In genomic region chr16:53991181-53992056, GRCh38 we compare ENCODE assay signal across 11 cellular contexts.
DNase-seq lines count a peak whose midpoint lies in the region; ATAC-seq, FAIRE-seq and TF ChIP-seq lines count a peak whose summit lies in the region.
"Had no signal": no experiment of that assay in that cellular context is flagged by ENCODE, and none has a peak within 500 bp of the region (broad histone marks: within the 10 kb centered on the region; RNA-seq: fewer than 3 reads in every experiment).

No MANE protein-coding gene starts in this region.

- H3K9me2 ChIP-seq in MM.1S (replicated peaks; ENCODE audit: insufficient read depth, low read length): no peaks in the 10 kb centered on the region

- no peaks in the 10 kb centered on the region for H3K27me3 Mint-ChIP-seq in effector memory CD8-positive, alpha-beta T cell

- no peak overlapping the region for H2AFZ ChIP-seq in MM.1S (ENCODE audit: low read length)

- H3K4me3 ChIP-seq in pancreas: no peak overlapping the region
- H3K4me3 ChIP-seq in MM.1S (ENCODE audit: low read length): no peak overlapping the region
- H3K4me3 ChIP-seq: heart left ventricle had no signal

- peak; percentile 77 for DNase-seq in H4 (ENCODE audit: low spot score)
- DNase-seq in NCI-H2029 treated with DMSO at 0.1 percent for 48 hours (lab: John Stamatoyannopoulos, UW): peak; percentile 60
- DNase-seq in effector memory CD8-positive, alpha-beta T cell: no peak
- DNase-seq in pancreas: peak in 2 of 6 donors; percentile 32 to 34
- no peak for DNase-seq in MM.1S
- DNase-seq in NCI-H446 (lab: John Stamatoyannopoulos, UW): no peak
- no peak for DNase-seq in hippocampal formation (lab: John Stamatoyannopoulos, UW)
- DNase-seq: activated CD8-positive, alpha-beta memory T cell treated with anti-CD3 and anti-CD28 coated beads, Interleukin-2, amount 50 U/mL, for 4 hours; heart left ventricle; trophoblast cell had no signal

- peak overlapping the region in 3 of 4 donors; percentile 3 to 63 (median 50) for H3K27ac ChIP-seq in pancreas
- H3K27ac ChIP-seq in MM.1S (ENCODE audit: low read length): no peak overlapping the region
- H3K27ac ChIP-seq: heart left ventricle had no signal

- H3K9me3 Mint-ChIP-seq in effector memory CD8-positive, alpha-beta T cell: no peaks in the 10 kb centered on the region

- intact Hi-C loops in pancreas (cut with DNase I): no loop called here

- H3K27me3 ChIP-seq in pancreas (no peaks in the 10 kb centered on the region), MM.1S (replicated peaks; ENCODE audit: insufficient read depth, low read length) (no peaks in the 10 kb centered on the region)
- H3K27me3 ChIP-seq: heart left ventricle had no signal

- peaks cover 6% of the 10 kb centered on the region for H3K36me3 Mint-ChIP-seq in effector memory CD8-positive, alpha-beta T cell (ENCODE audit: insufficient read depth)

- no peak overlapping the region for H3K9ac ChIP-seq in MM.1S (ENCODE audit: low read length)

- TF ChIP-seq CTCF in pancreas (IDR thresholded peaks at IDR 0.05) (no peak), MM.1S (IDR thresholded peaks at IDR 0.05; ENCODE audit: low read length) (no peak)

- no peak for FAIRE-seq in pancreas (lab: Jason Lieb, UNC)

- peaks cover 9% of the 10 kb centered on the region in 2 donors for H3K4me1 Mint-ChIP-seq in effector memory CD8-positive, alpha-beta T cell (ENCODE audit: low read depth in 2 of 2)

- H3K9me3 ChIP-seq in pancreas (no peaks in the 10 kb centered on the region), MM.1S (replicated peaks; ENCODE audit: insufficient read depth, low read length) (no peaks in the 10 kb centered on the region)
- H3K9me3 ChIP-seq: heart left ventricle had no signal

- no peaks in the 10 kb centered on the region for H4K20me1 ChIP-seq in MM.1S (ENCODE audit: insufficient read depth, low read length)

- H3K79me2 ChIP-seq in MM.1S (ENCODE audit: low read length): no peaks in the 10 kb centered on the region

- H3K27ac Mint-ChIP-seq in effector memory CD8-positive, alpha-beta T cell: peak overlapping the region; percentile 20

- H3K4me2 ChIP-seq in MM.1S (ENCODE audit: low read depth, low read length): no peak overlapping the region

- 23 to 26% methylated on average over 11 of the region's 11 CpGs for WGBS in pancreas, 2 donors

- H3K4me1 ChIP-seq in pancreas: peaks cover 6 to 15% (median 11%) of the 10 kb centered on the region in 3 donors
- H3K4me1 ChIP-seq in MM.1S (ENCODE audit: low read length): no peaks in the 10 kb centered on the region

- H3K36me3 ChIP-seq in pancreas: no peaks in the 10 kb centered on the region
- no peaks in the 10 kb centered on the region for H3K36me3 ChIP-seq in MM.1S (replicated peaks; ENCODE audit: insufficient read depth, low read length)
- H3K36me3 ChIP-seq: heart left ventricle had no signal

- no peak overlapping the region for H3K4me3 Mint-ChIP-seq in effector memory CD8-positive, alpha-beta T cell

- no peaks in the 10 kb centered on the region for H3F3A ChIP-seq in MM.1S (ENCODE audit: insufficient read depth, low read length)

- ATAC-seq in effector memory CD8-positive, alpha-beta T cell (replicated peaks): no peak
- ATAC-seq in pancreas: peak; percentile 60 to 88 (median 82)
- ATAC-seq in HG02642 (IDR thresholded peaks at IDR 0.05; ENCODE audit: poor library complexity, unreplicated experiment): no peak
- ATAC-seq: heart left ventricle had no signal

Comparison
In these comparisons a context has a peak if more than half of its experiments do, and no peak if none do; other contexts are left out.
1. DNase-seq: peak in H4 (single experiment) and NCI-H2029 treated with DMSO at 0.1 percent for 48 hours (single experiment); none in effector memory CD8-positive, alpha-beta T cell (0 of 3), MM.1S (single experiment), NCI-H446 (0 of 2) and hippocampal formation (0 of 2).
2. ATAC-seq: peak in pancreas (4 of 4); none in effector memory CD8-positive, alpha-beta T cell (single experiment) and HG02642 (single experiment).